In the genomic region with DNA sequence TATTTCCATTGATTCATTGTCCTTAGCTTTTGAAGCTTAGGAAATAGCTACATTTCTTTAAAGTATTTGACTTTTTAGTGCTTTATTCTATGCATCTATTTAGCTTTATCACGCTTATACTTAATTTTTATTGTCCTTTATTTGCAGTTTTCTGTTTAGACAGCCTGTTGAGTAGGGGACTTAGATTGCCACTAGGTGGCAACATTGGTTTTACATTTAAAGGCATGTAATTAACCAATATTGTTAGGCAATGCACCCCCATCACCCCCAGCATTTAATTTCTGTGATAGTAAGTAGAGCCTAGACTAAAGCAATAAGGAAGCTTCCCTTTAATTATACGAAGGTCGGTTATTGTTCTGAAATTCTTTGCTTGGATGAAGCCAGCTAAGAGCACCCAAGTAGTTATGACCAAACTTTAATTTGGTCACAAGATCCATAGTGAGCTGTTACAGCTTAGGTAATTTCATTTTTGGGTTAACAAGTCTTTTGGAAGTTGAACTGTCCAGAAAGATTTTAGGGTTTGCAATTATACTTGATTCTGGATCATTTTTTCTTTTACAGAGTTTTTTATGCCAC, we compare ENCODE assay signal across 8 cellular contexts. TPM values are rescaled to one million over a fixed set of nuclear protein-coding genes. Genes with fewer than 3 reads are reported as not detected.
DNase-seq lines count a peak whose midpoint lies in the region; ATAC-seq and TF ChIP-seq lines count a peak whose summit lies in the region.

No MANE protein-coding gene starts in this region.

- no peaks in the 10 kb centered on the region for H4K20me1 ChIP-seq in OCI-LY3 (ENCODE audit: insufficient read depth, low read length)

- no peak overlapping the region for H3K4me2 ChIP-seq in OCI-LY3 (ENCODE audit: low read length)

- TF ChIP-seq CTCF in BJ (IDR thresholded peaks at IDR 0.05; ENCODE audit: insufficient read depth, low read depth, low read length) (peak; percentile 73), OCI-LY3 (IDR thresholded peaks at IDR 0.05; ENCODE audit: low read depth, low read length) (peak; percentile 97), endothelial cell (IDR thresholded peaks at IDR 0.05; ENCODE audit: unreplicated experiment) (peak; percentile 75), nephron progenitor cell (IDR thresholded peaks at IDR 0.05) (peak; percentile 82)

- H3K9ac ChIP-seq in OCI-LY3 (ENCODE audit: low read length) = no peak overlapping the region

- peaks cover 9% of the 10 kb centered on the region for H3K27me3 Mint-ChIP-seq in endothelial cell (ENCODE audit: unreplicated experiment)
- no peaks in the 10 kb centered on the region for H3K27me3 Mint-ChIP-seq in nephron progenitor cell (ENCODE audit: low read depth, poor library complexity)

- H3K4me3 Mint-ChIP-seq in endothelial cell (ENCODE audit: unreplicated experiment) (no peak overlapping the region), nephron progenitor cell (no peak overlapping the region)

- H3K36me3 Mint-ChIP-seq in endothelial cell (ENCODE audit: low read depth, unreplicated experiment) (peaks cover 3% of the 10 kb centered on the region), nephron progenitor cell (ENCODE audit: low read depth) (peaks cover 25% of the 10 kb centered on the region)

- in situ Hi-C loops in HAP-1 (cut with MboI; ENCODE audit: low sequenced_read_pairs) = loop anchor here (25.0 kb wide), 1 partner anchor 501 kb away; a partner anchor contains a TSS

- H3K4me1 ChIP-seq in HAP-1 = no peaks in the 10 kb centered on the region
- H3K4me1 ChIP-seq in OCI-LY3 (ENCODE audit: low read length) = no peaks in the 10 kb centered on the region

- H3K27me3 ChIP-seq in BJ (ENCODE audit: control insufficient read depth, insufficient read depth, low read length) = no peaks in the 10 kb centered on the region
- H3K27me3 ChIP-seq in HAP-1 (ENCODE audit: low read depth) = no peaks in the 10 kb centered on the region
- no peaks in the 10 kb centered on the region for H3K27me3 ChIP-seq in OCI-LY3 (ENCODE audit: low read depth, low read length)

- ATAC-seq in GM21528 (IDR thresholded peaks at IDR 0.05; ENCODE audit: low FRiP score, unreplicated experiment) = no peak
- ATAC-seq in HG03045 (IDR thresholded peaks at IDR 0.05; ENCODE audit: unreplicated experiment) = no peak

- H3K9me3 Mint-ChIP-seq in endothelial cell (ENCODE audit: unreplicated experiment) (no peaks in the 10 kb centered on the region), nephron progenitor cell (no peaks in the 10 kb centered on the region)

- no peaks in the 10 kb centered on the region for H3K4me1 Mint-ChIP-seq in endothelial cell (ENCODE audit: unreplicated experiment)
- H3K4me1 Mint-ChIP-seq in nephron progenitor cell = peaks cover 26% of the 10 kb centered on the region

- no peak overlapping the region for H3K4me3 ChIP-seq in BJ (ENCODE audit: low read depth, low read length)
- H3K4me3 ChIP-seq in HAP-1 = no peak overlapping the region
- H3K4me3 ChIP-seq in OCI-LY3 (ENCODE audit: low read length) = no peak overlapping the region

- DNase-seq in BJ (ENCODE audit: low read depth) (no peak), HAP-1 (ENCODE audit: low spot score in 2 of 2) (peak; percentile 30 to 48), endothelial cell (ENCODE audit: low spot score) (no peak), nephron progenitor cell (no peak), cerebellar nuclear complex (lab: John Stamatoyannopoulos, UW) (no peak)

- H3K9me3 ChIP-seq in HAP-1 (no peaks in the 10 kb centered on the region), OCI-LY3 (ENCODE audit: insufficient read depth, low read length) (no peaks in the 10 kb centered on the region)

- no peak overlapping the region for H2AFZ ChIP-seq in OCI-LY3 (ENCODE audit: low read depth, low read length)

- POLR2A ChIA-PET in BJ (lab: Charles Lee) = no interaction called here

- CTCF ChIA-PET in BJ (lab: Yijun Ruan, JAX) = interaction anchor here (0.7 to 7.9 kb wide), 21 partner anchors 8 to 674 kb away, joined by 3 to 168 read pairs (median 6); no protein-coding TSS in a partner anchor

- H3K27ac Mint-ChIP-seq in endothelial cell (ENCODE audit: unreplicated experiment) = no peak overlapping the region
- H3K27ac Mint-ChIP-seq in nephron progenitor cell = no peak overlapping the region

- no peak overlapping the region for H3K27ac ChIP-seq in OCI-LY3 (ENCODE audit: low read length)

- no peaks in the 10 kb centered on the region for H3K79me2 ChIP-seq in OCI-LY3 (ENCODE audit: low read length)

- H3K36me3 ChIP-seq in BJ (ENCODE audit: control insufficient read depth, insufficient read depth, low read length) = no peaks in the 10 kb centered on the region
- H3K36me3 ChIP-seq in HAP-1 (replicated peaks) = no peaks in the 10 kb centered on the region
- no peaks in the 10 kb centered on the region for H3K36me3 ChIP-seq in OCI-LY3 (replicated peaks; ENCODE audit: low read depth, low read length)

RNA-seq across cellular contexts. Expression of a gene that starts 36.5 kb away (rescaled TPM):
- polyA plus RNA-seq in BJ (2011; rRNA removed) = 3.3 and 4.5 TPM in 2 replicates
- 3.2 and 3.3 TPM in 2 replicates for polyA minus RNA-seq in BJ (2011; rRNA and poly(A)+ RNA removed)
- 9.8 TPM for total RNA-seq in endothelial cell (ENCODE audit: unreplicated experiment)

Comparison
In these comparisons a context has a peak if more than half of its experiments do, and no peak if none do; other contexts are left out.
1. DNase-seq: peak in HAP-1 (2 of 2); none in BJ (single experiment), endothelial cell (single experiment), nephron progenitor cell (single experiment) and cerebellar nuclear complex (0 of 2).
2. Peak in every context shown above with its lines, with median percentiles within 50 percentile points of each other: CTCF ChIP-seq.